8 cellular contexts compared by ENCODE assay signal in the genomic region with DNA sequence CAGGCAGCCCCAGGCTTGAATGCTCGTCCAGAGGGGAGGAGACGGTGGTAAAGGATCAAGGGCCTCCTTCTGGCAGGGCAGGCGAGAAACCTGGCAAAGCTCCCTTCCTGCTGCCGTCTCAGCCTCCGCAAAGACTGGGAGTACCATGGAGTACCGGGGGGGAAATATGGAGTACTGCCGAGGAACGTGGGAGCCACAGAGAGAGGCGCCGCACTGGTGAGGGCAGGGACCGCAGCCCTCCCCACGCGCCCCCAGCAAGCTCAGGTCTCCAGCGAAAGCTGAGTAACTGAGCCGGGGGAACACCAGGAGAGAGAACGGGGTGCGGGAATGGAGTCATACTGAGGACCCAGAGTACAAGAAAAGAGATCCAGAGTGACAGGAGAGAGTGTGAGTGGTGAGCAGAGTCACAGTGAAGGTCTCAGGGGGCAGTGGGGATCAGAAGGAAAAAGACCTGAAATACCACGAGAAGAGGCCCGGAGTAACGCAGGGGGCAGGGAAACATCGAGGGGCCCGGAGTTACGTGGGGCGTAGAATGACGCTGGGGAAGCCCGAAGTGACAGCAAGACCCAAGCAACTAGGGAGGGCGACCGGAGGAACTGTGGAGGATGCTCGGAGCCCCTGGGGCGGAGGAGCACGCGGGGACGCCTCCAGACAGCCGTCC. TPM values are rescaled to one million over a fixed set of nuclear protein-coding genes. Genes with fewer than 3 reads are reported as not detected.
DNase-seq lines count a peak whose midpoint lies in the region; ATAC-seq lines count a peak whose summit lies in the region.

No MANE protein-coding gene starts in this region.

- H3K27me3 ChIP-seq in NT2/D1 (ENCODE audit: insufficient read depth, insufficient read length), result no peaks in the 10 kb centered on the region

- H3K36me3 Mint-ChIP-seq in activated naive CD4-positive, alpha-beta T cell treated with anti-CD3 and anti-CD28 coated beads, Interleukin-2, amount 50 U/mL, for 24 hours, result peaks cover 7% of the 10 kb centered on the region

- intact Hi-C loops in Right ventricle myocardium superior (cut with DNase I) (no loop called here), posterior vena cava (cut with DNase I) (no loop called here)

- DNase-seq in NCI-H510A treated with DMSO at 0.1 percent for 48 hours (lab: John Stamatoyannopoulos, UW) (peak; percentile 30), NCI-H510A (lab: John Stamatoyannopoulos, UW) (no peak), NT2/D1 (ENCODE audit: low read depth, low spot score) (no peak), Right ventricle myocardium superior (peak; percentile 73), posterior vena cava (ENCODE audit: low spot score) (peak; percentile 89), LoVo (ENCODE audit: low spot score) (no peak)

- ATAC-seq in HG02885 (IDR thresholded peaks at IDR 0.05; ENCODE audit: poor library complexity, unreplicated experiment) (peak; percentile 25), Right ventricle myocardium superior (ENCODE audit: poor library complexity) (peak; percentile 5)

- peak overlapping the region; percentile 78 for H3K4me3 ChIP-seq in NT2/D1 (ENCODE audit: insufficient read length, low read depth)

- H3K4me3 Mint-ChIP-seq in activated naive CD4-positive, alpha-beta T cell treated with anti-CD3 and anti-CD28 coated beads, Interleukin-2, amount 50 U/mL, for 24 hours, result peak overlapping the region; percentile 95

- peaks cover 28% of the 10 kb centered on the region for H3K4me1 ChIP-seq in NT2/D1 (ENCODE audit: insufficient read depth, insufficient read length)

- peak overlapping the region; percentile 92 for H3K9ac ChIP-seq in NT2/D1 (ENCODE audit: insufficient read length, low read depth)

- H3K27ac Mint-ChIP-seq in activated naive CD4-positive, alpha-beta T cell treated with anti-CD3 and anti-CD28 coated beads, Interleukin-2, amount 50 U/mL, for 24 hours, result peak overlapping the region; percentile 96

- H3K9me3 Mint-ChIP-seq in activated naive CD4-positive, alpha-beta T cell treated with anti-CD3 and anti-CD28 coated beads, Interleukin-2, amount 50 U/mL, for 24 hours, result no peaks in the 10 kb centered on the region

- no peaks in the 10 kb centered on the region for H3K27me3 Mint-ChIP-seq in activated naive CD4-positive, alpha-beta T cell treated with anti-CD3 and anti-CD28 coated beads, Interleukin-2, amount 50 U/mL, for 24 hours

- H3K36me3 ChIP-seq in NT2/D1 (ENCODE audit: insufficient read depth, insufficient read length, low read length), result peaks cover 35% of the 10 kb centered on the region

- peaks cover 57% of the 10 kb centered on the region for H3K4me1 Mint-ChIP-seq in activated naive CD4-positive, alpha-beta T cell treated with anti-CD3 and anti-CD28 coated beads, Interleukin-2, amount 50 U/mL, for 24 hours

- no peaks in the 10 kb centered on the region for H3K9me3 ChIP-seq in NT2/D1 (ENCODE audit: insufficient read depth, low read length)

RNA-seq across cellular contexts. Expression of a gene that starts 0.7 kb away (rescaled TPM):
- total RNA-seq in Right ventricle myocardium superior (13.1 TPM), posterior vena cava (10 to 100 TPM; 58.7 to 63.8 TPM)

RNA-seq across cellular contexts. Expression of a gene that starts 1.2 kb away (rescaled TPM):
- total RNA-seq in Right ventricle myocardium superior (1.5 TPM), posterior vena cava (1 to 10 TPM; 7.1 to 9.7 TPM)

RNA-seq across cellular contexts. Expression of a gene that starts 10.0 kb away (rescaled TPM):
- 11.6 TPM for total RNA-seq in Right ventricle myocardium superior
- 10 to 100 TPM; 23.7 to 26.6 TPM for total RNA-seq in posterior vena cava

RNA-seq across cellular contexts. Expression of a gene that starts 10.2 kb away (rescaled TPM):
- total RNA-seq in Right ventricle myocardium superior, result 28.2 TPM
- total RNA-seq in posterior vena cava, result 10 to 100 TPM; 56.5 to 67.2 TPM

RNA-seq across cellular contexts. Expression of a gene that starts 20.5 kb away (rescaled TPM):
- total RNA-seq in Right ventricle myocardium superior (14.7 TPM), posterior vena cava (10 to 100 TPM; 10.7 to 14.1 TPM)

Comparison
In these comparisons a context has a peak if more than half of its experiments do, and no peak if none do; other contexts are left out.
1. DNase-seq: peak in NCI-H510A treated with DMSO at 0.1 percent for 48 hours (single experiment), Right ventricle myocardium superior (single experiment) and posterior vena cava (single experiment); none in NCI-H510A (single experiment), NT2/D1 (single experiment) and LoVo (single experiment).